Comparison of ENCODE assay signal across 8 cellular contexts in the genomic region with DNA sequence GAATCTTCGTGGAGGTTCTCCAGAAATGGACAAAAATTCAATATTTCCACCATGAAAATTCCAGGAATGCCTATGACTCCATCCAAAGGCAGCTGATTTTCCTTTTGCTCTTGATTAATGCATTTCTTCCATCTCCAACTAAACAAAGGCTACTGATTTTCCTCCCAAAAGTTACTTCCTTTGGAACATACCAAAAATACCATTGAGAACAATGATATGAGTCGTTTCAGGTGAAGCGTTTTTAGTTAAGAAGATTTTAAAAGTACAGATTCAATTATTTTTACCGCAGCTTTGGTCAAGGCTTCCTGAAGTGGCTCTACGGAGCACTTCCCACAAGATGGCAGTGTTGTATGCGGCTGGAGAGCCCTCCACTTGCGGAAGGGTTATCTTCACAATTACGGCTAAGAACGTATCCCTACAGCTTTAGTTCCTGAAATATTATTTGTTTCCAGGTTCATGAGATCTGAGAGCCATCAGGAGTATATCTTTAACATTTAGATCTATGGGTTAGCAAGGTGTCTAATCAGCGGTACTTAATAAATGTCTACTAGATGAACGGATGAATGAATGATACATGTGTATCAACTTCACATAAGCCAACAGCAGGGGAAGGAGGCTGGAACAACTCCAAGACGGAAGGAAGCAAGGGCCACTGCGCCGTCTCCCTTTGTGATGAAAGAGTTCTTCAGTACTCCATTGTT. TPM values are rescaled to one million over a fixed set of nuclear protein-coding genes. Genes with fewer than 3 reads are reported as not detected.
DNase-seq lines count a peak whose midpoint lies in the region; ATAC-seq and TF ChIP-seq lines count a peak whose summit lies in the region.

No MANE protein-coding gene starts in this region.

- peaks cover 25 to 26% of the 10 kb centered on the region in 2 experiments for H3K4me1 Mint-ChIP-seq in H9
- peaks cover 10% of the 10 kb centered on the region for H3K4me1 Mint-ChIP-seq in activated T-cell treated with anti-CD3 and anti-CD28 coated beads, Interleukin-2, amount 50 U/mL, for 24 hours (ENCODE audit: low read depth)
- H3K4me1 Mint-ChIP-seq in neural progenitor cell: peaks cover 13% of the 10 kb centered on the region

- DNase-seq in COLO668 (lab: John Stamatoyannopoulos, UW; ENCODE audit: unreplicated experiment) (peak; percentile 5), H9 (peak; percentile 52), NOMO-1 treated with DMSO at 0.1 percent for 48 hours (lab: John Stamatoyannopoulos, UW; ENCODE audit: unreplicated experiment) (peak; percentile 61), foreskin keratinocyte (peak; percentile 18 to 50), neural progenitor cell (ENCODE audit: low spot score) (peak; percentile 72), upper lobe of right lung (peak; percentile 67)
- DNase-seq in activated T-cell treated with anti-CD3 and anti-CD28 coated beads, Interleukin-2, amount 50 U/mL, for 24 hours: peak; percentile 49

- H3K27me3 Mint-ChIP-seq in H9 (ENCODE audit: low read depth): peaks cover 2% of the 10 kb centered on the region
- H3K27me3 Mint-ChIP-seq in activated T-cell treated with anti-CD3 and anti-CD28 coated beads, Interleukin-2, amount 50 U/mL, for 24 hours: peaks cover 77% of the 10 kb centered on the region
- H3K27me3 Mint-ChIP-seq in neural progenitor cell (ENCODE audit: insufficient read depth, low read depth): no peaks in the 10 kb centered on the region

- H4K5ac ChIP-seq in H9 (ENCODE audit: insufficient read length, low read depth, low read length): no peak overlapping the region

- H2AFZ ChIP-seq in H9 (ENCODE audit: low read length) (no peak overlapping the region), neural progenitor cell (replicated peaks) (peak overlapping the region; percentile 91)

- no peaks in the 10 kb centered on the region for H3K79me1 ChIP-seq in H9 (ENCODE audit: insufficient read depth, low read depth, low read length, poor library complexity, severe bottlenecking)

- H3K9ac ChIP-seq in H9 (ENCODE audit: extremely low read depth, insufficient read length, low read length): no peak overlapping the region
- no peak overlapping the region for H3K9ac ChIP-seq in neural progenitor cell

- ATAC-seq in foreskin keratinocyte (peak; percentile 75), upper lobe of right lung (peak; percentile 93), GM19397 (IDR thresholded peaks at IDR 0.05; ENCODE audit: unreplicated experiment) (no peak)

- no peak overlapping the region for H3K18ac ChIP-seq in H9 (ENCODE audit: insufficient read length, low read depth, low read length)

- H3K36me3 ChIP-seq in neural progenitor cell (no peaks in the 10 kb centered on the region), upper lobe of right lung (no peaks in the 10 kb centered on the region)

- no peak overlapping the region for H3K4me2 ChIP-seq in H9 (ENCODE audit: insufficient read depth, insufficient read length, low read length)
- no peak overlapping the region for H3K4me2 ChIP-seq in neural progenitor cell

- H2BK120ac ChIP-seq in H9 (ENCODE audit: low read depth, low read length, poor library complexity, severe bottlenecking): no peak overlapping the region

- intact Hi-C loops in upper lobe of right lung (cut with DNase I): loop anchor here (10.0 kb wide), 1 partner anchor 114 kb away; no protein-coding TSS in a partner anchor

- H3F3A ChIP-seq in neural progenitor cell (ENCODE audit: low read depth): no peaks in the 10 kb centered on the region

- H4K8ac ChIP-seq in H9 (replicated peaks; ENCODE audit: insufficient read length, low read depth, low read length): no peak overlapping the region

- H3K27ac ChIP-seq in H9 (ENCODE audit: insufficient read length, low read depth, low read length): no peak overlapping the region
- no peak overlapping the region for H3K27ac ChIP-seq in foreskin keratinocyte
- no peak overlapping the region for H3K27ac ChIP-seq in neural progenitor cell
- H3K27ac ChIP-seq in upper lobe of right lung: no peak overlapping the region

- no peak overlapping the region for H3K4me3 ChIP-seq in neural progenitor cell
- H3K4me3 ChIP-seq in upper lobe of right lung: no peak overlapping the region

- no peak overlapping the region for H3K4ac ChIP-seq in H9 (ENCODE audit: low read depth, low read length)

- no peaks in the 10 kb centered on the region for H3K9me3 Mint-ChIP-seq in H9
- H3K9me3 Mint-ChIP-seq in activated T-cell treated with anti-CD3 and anti-CD28 coated beads, Interleukin-2, amount 50 U/mL, for 24 hours: no peaks in the 10 kb centered on the region
- no peaks in the 10 kb centered on the region for H3K9me3 Mint-ChIP-seq in neural progenitor cell

- H4K91ac ChIP-seq in H9 (ENCODE audit: insufficient read length, low read depth, low read length): no peak overlapping the region

- no peak overlapping the region for H3K14ac ChIP-seq in H9 (ENCODE audit: insufficient read depth, low read length)

- H2BK5ac ChIP-seq in H9 (ENCODE audit: insufficient read length, low read length): no peak overlapping the region

- peak; percentile 91 for TF ChIP-seq CTCF in H9 (conservative IDR thresholded peaks at IDR 0.05)
- peak; percentile 86 for TF ChIP-seq CTCF in foreskin keratinocyte (conservative IDR thresholded peaks at IDR 0.05)
- TF ChIP-seq CTCF in neural progenitor cell (IDR thresholded peaks at IDR 0.05): peak; percentile 95
- peak; percentile 81 for TF ChIP-seq CTCF in upper lobe of right lung (IDR thresholded peaks at IDR 0.05)

- no peak overlapping the region for H3T11ph ChIP-seq in H9 (ENCODE audit: low read length)

- H2BK15ac ChIP-seq in H9 (ENCODE audit: low read depth, low read length): no peak overlapping the region

- H3K23ac ChIP-seq in H9 (ENCODE audit: insufficient read length, low read depth, low read length): no peak overlapping the region

- H3K4me3 Mint-ChIP-seq in H9 (peak overlapping the region; percentile 1 to 28; a peak in 2 of 5 replicates), neural progenitor cell (no peak overlapping the region)
- H3K4me3 Mint-ChIP-seq in activated T-cell treated with anti-CD3 and anti-CD28 coated beads, Interleukin-2, amount 50 U/mL, for 24 hours: no peak overlapping the region

- H3K23me2 ChIP-seq in H9 (ENCODE audit: insufficient read length, low read depth, low read length, poor library complexity, severe bottlenecking): no peaks in the 10 kb centered on the region

- H2BK20ac ChIP-seq in H9 (ENCODE audit: low read depth, low read length, poor library complexity, severe bottlenecking): no peak overlapping the region

- H3K56ac ChIP-seq in H9 (ENCODE audit: insufficient read length, low read depth, low read length): no peak overlapping the region

- H4K20me1 ChIP-seq in H9 (ENCODE audit: control insufficient read depth, insufficient read depth, insufficient read length) (no peaks in the 10 kb centered on the region), neural progenitor cell (ENCODE audit: low read depth) (no peaks in the 10 kb centered on the region)

- no CpG with 5 or more reads among the region's 14 CpGs for WGBS in H9 (ENCODE audit: extremely low coverage, insufficient read length, low lambda C conversion rate)

- H3K4me1 ChIP-seq in H9 (ENCODE audit: insufficient read depth, low read length) (peaks cover 6% of the 10 kb centered on the region; the same call in 1 of the 2 replicates), foreskin keratinocyte (no peaks in the 10 kb centered on the region), neural progenitor cell (peaks cover 11% of the 10 kb centered on the region), upper lobe of right lung (no peaks in the 10 kb centered on the region)

- no peak overlapping the region for H2BK12ac ChIP-seq in H9 (ENCODE audit: insufficient read length, low read depth, low read length)

- no peak overlapping the region for H2AK5ac ChIP-seq in H9 (ENCODE audit: insufficient read length, low read length)

- no peaks in the 10 kb centered on the region for H3K79me2 ChIP-seq in H9 (ENCODE audit: insufficient read depth, low read length)
- no peaks in the 10 kb centered on the region for H3K79me2 ChIP-seq in neural progenitor cell (ENCODE audit: low read depth)

- H3K27me3 ChIP-seq in H9 (ENCODE audit: insufficient read depth, low read length): no peaks in the 10 kb centered on the region
- H3K27me3 ChIP-seq in foreskin keratinocyte: peaks cover 17% of the 10 kb centered on the region
- H3K27me3 ChIP-seq in neural progenitor cell: peaks cover 4% of the 10 kb centered on the region
- H3K27me3 ChIP-seq in upper lobe of right lung: no peaks in the 10 kb centered on the region

- H3K9me3 ChIP-seq in H9 (ENCODE audit: control insufficient read depth, low read depth, low read length) (no peaks in the 10 kb centered on the region), neural progenitor cell (ENCODE audit: low read depth) (no peaks in the 10 kb centered on the region), upper lobe of right lung (no peaks in the 10 kb centered on the region)

- H3K27ac Mint-ChIP-seq in H9 (no peak overlapping the region), neural progenitor cell (no peak overlapping the region)
- H3K27ac Mint-ChIP-seq in activated T-cell treated with anti-CD3 and anti-CD28 coated beads, Interleukin-2, amount 50 U/mL, for 24 hours: no peak overlapping the region

- no peaks in the 10 kb centered on the region for H3K36me3 Mint-ChIP-seq in H9 (ENCODE audit: insufficient read depth in 1 of 3, low read depth in 3 of 3)
- no peaks in the 10 kb centered on the region for H3K36me3 Mint-ChIP-seq in activated T-cell treated with anti-CD3 and anti-CD28 coated beads, Interleukin-2, amount 50 U/mL, for 24 hours (ENCODE audit: low read depth)
- H3K36me3 Mint-ChIP-seq in neural progenitor cell: no peaks in the 10 kb centered on the region

RNA-seq across cellular contexts. Expression of gene ARSB, which starts 35.9 kb away (rescaled TPM):
- total RNA-seq in H9 (2021) (11.4 and 12.0 TPM in 2 replicates), foreskin keratinocyte (8.3 and 8.4 TPM in 2 replicates), neural progenitor cell (ENCODE audit: low replicate concordance) (15.3 and 19.2 TPM in 2 replicates), upper lobe of right lung (15.8 TPM)
- 2.8 and 3.2 TPM in 2 replicates for polyA plus RNA-seq in foreskin keratinocyte

RNA-seq across cellular contexts. Expression of gene DMGDH, which starts 48.5 kb away (rescaled TPM):
- total RNA-seq in H9 (2021): 0.37 TPM in 1 of 2 replicates, not detected in the other
- total RNA-seq in foreskin keratinocyte: 0.07 and 0.17 TPM in 2 replicates
- polyA plus RNA-seq in foreskin keratinocyte: 0.29 TPM in 1 of 2 replicates, not detected in the other
- 0.32 and 1.4 TPM in 2 replicates for total RNA-seq in neural progenitor cell (ENCODE audit: low replicate concordance)
- 0.78 TPM for total RNA-seq in upper lobe of right lung

RNA-seq across cellular contexts. Expression of gene BHMT2, which starts 48.6 kb away (rescaled TPM):
- not detected in 2 replicates for total RNA-seq in H9 (2021)
- 0.11 TPM in 1 of 2 replicates, not detected in the other for total RNA-seq in foreskin keratinocyte
- polyA plus RNA-seq in foreskin keratinocyte: 0.03 TPM in 1 of 2 replicates, not detected in the other
- total RNA-seq in neural progenitor cell (ENCODE audit: low replicate concordance): not detected in 2 replicates
- total RNA-seq in upper lobe of right lung: 4.7 TPM

Comparison
In these comparisons a context has a peak if more than half of its experiments do, and no peak if none do; other contexts are left out.
1. DNase-seq: peak in every context shown above with its lines; median percentile 72 in neural progenitor cell; 67 in upper lobe of right lung; 61 in NOMO-1 treated with DMSO at 0.1 percent for 48 hours; 52 in H9; 49 in activated T-cell treated with anti-CD3 and anti-CD28 coated beads, Interleukin-2, amount 50 U/mL, for 24 hours; 34 in foreskin keratinocyte; 5 in COLO668.
2. H3K4me3 Mint-ChIP-seq: peak in H9 (2 of 2); none in activated T-cell treated with anti-CD3 and anti-CD28 coated beads, Interleukin-2, amount 50 U/mL, for 24 hours (single experiment) and neural progenitor cell (single experiment).
3. Peak in every context shown above with its lines, with median percentiles within 50 percentile points of each other: CTCF ChIP-seq.